ENCODE assay signal across 1 cellular context in genomic region chr1:169487153-169487552, GRCh38.
TF ChIP-seq lines count a peak whose summit lies in the region.

No MANE protein-coding gene starts in this region.

TF ChIP-seq in K562, 482 proteins besides CTCF, POLR2A, EP300 and RAD21:
- TF ChIP-seq ATF2 (CRISPR knock-in tag; IDR thresholded peaks at IDR 0.05) (no peak), GTF2A2 (tag; IDR thresholded peaks at IDR 0.05) (no peak), ZNF282 (CRISPR knock-in tag; IDR thresholded peaks at IDR 0.05) (no peak), NFXL1 (CRISPR knock-in tag; IDR thresholded peaks at IDR 0.05) (no peak), NCOA2 (IDR thresholded peaks at IDR 0.05; ENCODE audit: partially characterized antibody in 2 of 2) (no peak), JUND (IDR thresholded peaks at IDR 0.05; ENCODE audit: borderline replicate concordance, low read depth, low read length) (peak; percentile 50; the same call in 1 of the 2 replicates), JUND (tag; IDR thresholded peaks at IDR 0.05; ENCODE audit: borderline replicate concordance, low read depth, low read length) (peak; percentile 78; the same call in 2 of the 3 replicates), ZNF764 (CRISPR knock-in tag; IDR thresholded peaks at IDR 0.05; ENCODE audit: low read depth) (no peak), SMARCC2 (IDR thresholded peaks at IDR 0.05; ENCODE audit: low read depth) (no peak), ZNF644 (tag; IDR thresholded peaks at IDR 0.05; ENCODE audit: low read depth) (no peak), TEAD1 (CRISPR knock-in tag; IDR thresholded peaks at IDR 0.05) (no peak), TCF15 (CRISPR knock-in tag; IDR thresholded peaks at IDR 0.05) (no peak), NFE2 (IDR thresholded peaks at IDR 0.05; ENCODE audit: low read depth) (no peak), POLR2AphosphoS5 (IDR thresholded peaks at IDR 0.05; ENCODE audit: control insufficient read depth, insufficient read depth, low read depth, low read length) (no peak), REST (CRISPR knock-in tag; IDR thresholded peaks at IDR 0.05; ENCODE audit: low read depth) (no peak), ATF3 (IDR thresholded peaks at IDR 0.05) (peak; percentile 97), ATF3 (CRISPR knock-in tag; conservative IDR thresholded peaks at IDR 0.05) (no peak), ZFP36 (IDR thresholded peaks at IDR 0.05; ENCODE audit: low read depth, low read length, partially characterized antibody) (no peak), CHD1 (IDR thresholded peaks at IDR 0.05; ENCODE audit: low read length) (no peak), ZHX1 (conservative IDR thresholded peaks at IDR 0.05; ENCODE audit: low read length) (no peak), ZNF76 (CRISPR knock-in tag; IDR thresholded peaks at IDR 0.05; ENCODE audit: borderline replicate concordance) (no peak), FOXK2 (conservative IDR thresholded peaks at IDR 0.05 in 1 of 2, IDR thresholded peaks at IDR 0.05 in 1 of 2; ENCODE audit: low read depth in 2 of 2) (0 out of 4 replicates have a peak, but pooled peaks of 1 of the 2 experiments have one; percentile 9), SAFB (IDR thresholded peaks at IDR 0.05; ENCODE audit: borderline replicate concordance, low read depth, low read length) (no peak), ZNF507 (tag; conservative IDR thresholded peaks at IDR 0.05) (no peak), MEF2D (tag; conservative IDR thresholded peaks at IDR 0.05; ENCODE audit: low read depth) (no peak), ATF7 (IDR thresholded peaks at IDR 0.05) (peak; percentile 96)
